9 cellular contexts compared by ENCODE assay signal in genomic region chr12:76455582-76456345, GRCh38.
DNase-seq lines count a peak whose midpoint lies in the region; ATAC-seq and TF ChIP-seq lines count a peak whose summit lies in the region.
"Had no signal": no experiment of that assay in that cellular context is flagged by ENCODE, and none has a peak within 500 bp of the region (broad histone marks: within the 10 kb centered on the region; RNA-seq: fewer than 3 reads in every experiment).

No MANE protein-coding gene starts in this region.

- H2AFZ ChIP-seq in DND-41 (ENCODE audit: low read depth, low read length): no peak overlapping the region

- H3K27me3 ChIP-seq in DND-41 (ENCODE audit: insufficient read depth, low read length, poor library complexity): no peaks in the 10 kb centered on the region

- H3K27ac ChIP-seq in DND-41 (ENCODE audit: low read length): no peak overlapping the region

- CTCF ChIA-PET in activated CD4-positive, alpha-beta T cell treated with anti-CD3 and anti-CD28 coated beads, Interleukin-2, amount 10 ng/mL, durations not matched to agents 7 days and 5 days (lab: Charles Lee): interaction anchor here (0.6 to 1.1 kb wide), 6 partner anchors 9 to 1125 kb away, joined by 3 to 4 read pairs (median 3); no protein-coding TSS in a partner anchor

- no peaks in the 10 kb centered on the region for H3K9me3 Mint-ChIP-seq in activated CD4-positive, alpha-beta T cell treated with anti-CD3 and anti-CD28 coated beads, Interleukin-2, amount 10 ng/mL, durations not matched to agents 7 days and 5 days
- H3K9me3 Mint-ChIP-seq: dendritic cell treated with granulocyte-macrophage colony-stimulating factor and Interleukin-4, amounts not matched to agents 40 ng/mL and 50 ng/mL, for 4 days had no signal

- H3K36me3 ChIP-seq in DND-41 (ENCODE audit: insufficient read depth, low read length): peaks cover 3% of the 10 kb centered on the region

- no peak overlapping the region for H3K9ac ChIP-seq in DND-41 (ENCODE audit: low read depth, low read length)

- H3K4me3 Mint-ChIP-seq in activated CD4-positive, alpha-beta T cell treated with anti-CD3 and anti-CD28 coated beads, Interleukin-2, amount 10 ng/mL, durations not matched to agents 7 days and 5 days: no peak overlapping the region
- H3K4me3 Mint-ChIP-seq: dendritic cell treated with granulocyte-macrophage colony-stimulating factor and Interleukin-4, amounts not matched to agents 40 ng/mL and 50 ng/mL, for 4 days had no signal

- H3K4me1 Mint-ChIP-seq in activated CD4-positive, alpha-beta T cell treated with anti-CD3 and anti-CD28 coated beads, Interleukin-2, amount 10 ng/mL, durations not matched to agents 7 days and 5 days: peaks cover 14% of the 10 kb centered on the region

- no peak overlapping the region for H3K4me2 ChIP-seq in DND-41 (ENCODE audit: insufficient read depth, low read length)

- H4K20me1 ChIP-seq in DND-41 (ENCODE audit: insufficient read depth, low read length): no peaks in the 10 kb centered on the region; the same call in 1 of the 2 replicates

- no peaks in the 10 kb centered on the region for H3K27me3 Mint-ChIP-seq in activated CD4-positive, alpha-beta T cell treated with anti-CD3 and anti-CD28 coated beads, Interleukin-2, amount 10 ng/mL, durations not matched to agents 7 days and 5 days
- H3K27me3 Mint-ChIP-seq: dendritic cell treated with granulocyte-macrophage colony-stimulating factor and Interleukin-4, amounts not matched to agents 40 ng/mL and 50 ng/mL, for 4 days had no signal

- POLR2A ChIA-PET in activated CD4-positive, alpha-beta T cell treated with anti-CD3 and anti-CD28 coated beads, Interleukin-2, amount 10 ng/mL, durations not matched to agents 7 days and 5 days (lab: Charles Lee): no interaction called here

- H3K79me2 ChIP-seq in DND-41 (ENCODE audit: insufficient read depth, low read length): peaks cover 16% of the 10 kb centered on the region

- DNase-seq in DND-41 (peak; percentile 8), NCI-H2196 (lab: John Stamatoyannopoulos, UW; ENCODE audit: unreplicated experiment) (peak; percentile 69), germinal center (ENCODE audit: low spot score) (peak; percentile 24), pulmonary artery endothelial cell (ENCODE audit: low read depth, low spot score) (peak; percentile 69)
- DNase-seq in activated CD4-positive, alpha-beta T cell treated with anti-CD3 and anti-CD28 coated beads, Interleukin-2, amount 10 ng/mL, durations not matched to agents 7 days and 5 days: peak; percentile 34
- no peak for DNase-seq in effector CD8-positive, alpha-beta T cell (lab: John Stamatoyannopoulos, UW)

- ATAC-seq in DND-41 (ENCODE audit: insufficient read depth, low read depth): peak; percentile 87
- peak; percentile 92 for ATAC-seq in GM19328 (IDR thresholded peaks at IDR 0.05; ENCODE audit: unreplicated experiment)
- ATAC-seq in HG03159 (IDR thresholded peaks at IDR 0.05; ENCODE audit: unreplicated experiment): peak; percentile 96

- H3K4me1 ChIP-seq in DND-41 (ENCODE audit: insufficient read depth, low read length): peaks cover 4% of the 10 kb centered on the region; the same call in 1 of the 2 replicates

- H3K36me3 Mint-ChIP-seq in activated CD4-positive, alpha-beta T cell treated with anti-CD3 and anti-CD28 coated beads, Interleukin-2, amount 10 ng/mL, durations not matched to agents 7 days and 5 days (ENCODE audit: low read depth): peaks cover 14% of the 10 kb centered on the region

- H3K27ac Mint-ChIP-seq in activated CD4-positive, alpha-beta T cell treated with anti-CD3 and anti-CD28 coated beads, Interleukin-2, amount 10 ng/mL, durations not matched to agents 7 days and 5 days: peak overlapping the region; percentile 54
- H3K27ac Mint-ChIP-seq: dendritic cell treated with granulocyte-macrophage colony-stimulating factor and Interleukin-4, amounts not matched to agents 40 ng/mL and 50 ng/mL, for 4 days had no signal

- H3K9me3 ChIP-seq in DND-41 (ENCODE audit: insufficient read depth, low read length, severe bottlenecking): no peaks in the 10 kb centered on the region

- TF ChIP-seq CTCF in DND-41 (IDR thresholded peaks at IDR 0.05; ENCODE audit: borderline replicate concordance, extremely low read depth, low read length, poor library complexity, severe bottlenecking): peak; percentile 65

- H3K4me3 ChIP-seq in DND-41 (ENCODE audit: low read depth in 1 of 2, low read length in 2 of 2): no peak overlapping the region
